In genomic region chr2:25201794-25202193, GRCh38 we compare ENCODE assay signal across 21 cellular contexts. TPM values are rescaled to one million over a fixed set of nuclear protein-coding genes. Genes with fewer than 3 reads are reported as not detected.
DNase-seq lines count a peak whose midpoint lies in the region; ATAC-seq, FAIRE-seq and TF ChIP-seq lines count a peak whose summit lies in the region.
"Had no signal": no experiment of that assay in that cellular context is flagged by ENCODE, and none has a peak within 500 bp of the region (broad histone marks: within the 10 kb centered on the region; RNA-seq: fewer than 3 reads in every experiment).

No MANE protein-coding gene starts in this region.

- H3K36me3 ChIP-seq in osteoblast (ENCODE audit: insufficient read depth, low read length) = no peaks in the 10 kb centered on the region
- H3K36me3 ChIP-seq: MG63 had no signal

- CTCF ChIA-PET in A549 (lab: Yijun Ruan, JAX) = no interaction called here
- CTCF ChIA-PET in activated CD4-positive, alpha-beta T cell treated with anti-CD3 and anti-CD28 coated beads, Interleukin-2, amount 10 ng/mL, durations not matched to agents 7 days and 5 days (lab: Charles Lee) = no interaction called here

- H2AFZ ChIP-seq in osteoblast (ENCODE audit: low read length) = no peak overlapping the region

- H3K4me2 ChIP-seq in A549 (no peak overlapping the region), osteoblast (ENCODE audit: insufficient read depth, low read length) (no peak overlapping the region)

- FAIRE-seq in A549 (lab: Jason Lieb, UNC) = no peak
- FAIRE-seq: A204.1, D721Med had no signal

- TF ChIP-seq RAD21 in A549 (conservative IDR thresholded peaks at IDR 0.05 in 1 of 2, IDR thresholded peaks at IDR 0.05 in 1 of 2) = no peak

- ATAC-seq in A549 = peak; percentile 15 to 19; a peak in 3 of 6 replicates
- no peak for ATAC-seq in T-helper 17 cell
- ATAC-seq in GM19452 (IDR thresholded peaks at IDR 0.05; ENCODE audit: unreplicated experiment) = no peak

- H3K27ac ChIP-seq in A549 = no peak overlapping the region
- no peak overlapping the region for H3K27ac ChIP-seq in osteoblast (ENCODE audit: low read depth, low read length)

- TF ChIP-seq EP300 in A549 (IDR thresholded peaks at IDR 0.05) = no peak

- POLR2A ChIA-PET in A549 (lab: Yijun Ruan, JAX) = no interaction called here
- POLR2A ChIA-PET in activated CD4-positive, alpha-beta T cell treated with anti-CD3 and anti-CD28 coated beads, Interleukin-2, amount 10 ng/mL, durations not matched to agents 7 days and 5 days (lab: Charles Lee) = no interaction called here

- no peak overlapping the region for H3K4me3 Mint-ChIP-seq in T-helper 17 cell
- no peak overlapping the region for H3K4me3 Mint-ChIP-seq in activated CD4-positive, alpha-beta T cell treated with anti-CD3 and anti-CD28 coated beads, Interleukin-2, amount 10 ng/mL, durations not matched to agents 7 days and 5 days
- H3K4me3 Mint-ChIP-seq: CD14-positive monocyte had no signal

- H3K36me3 Mint-ChIP-seq in T-helper 17 cell (ENCODE audit: low read depth) = no peaks in the 10 kb centered on the region
- H3K36me3 Mint-ChIP-seq in activated CD4-positive, alpha-beta T cell treated with anti-CD3 and anti-CD28 coated beads, Interleukin-2, amount 10 ng/mL, durations not matched to agents 7 days and 5 days (ENCODE audit: low read depth) = no peaks in the 10 kb centered on the region
- H3K36me3 Mint-ChIP-seq: CD14-positive monocyte had no signal

- H3K27me3 ChIP-seq in osteoblast (ENCODE audit: insufficient read depth, low read length) = peaks cover 4% of the 10 kb centered on the region
- H3K27me3 ChIP-seq: MG63 had no signal

- no peaks in the 10 kb centered on the region for H3K79me2 ChIP-seq in osteoblast (ENCODE audit: insufficient read depth, low read length)

- no peak for TF ChIP-seq POLR2A in A549 (IDR thresholded peaks at IDR 0.05; ENCODE audit: low read length)

- H4K20me1 ChIP-seq in osteoblast (ENCODE audit: insufficient read depth, low read length) = no peaks in the 10 kb centered on the region

- in situ Hi-C loops in G401 (cut with HindIII; ENCODE audit: low sequenced_read_pairs) = no loop called here

- no peak overlapping the region for H3K4me3 ChIP-seq in A549
- no peak overlapping the region for H3K4me3 ChIP-seq in osteoblast (ENCODE audit: insufficient read depth, low read length)
- H3K4me3 ChIP-seq: MG63 had no signal

- DNase-seq in A549 (ENCODE audit: low read depth in 1 of 2, low spot score in 1 of 2) = no peak
- peak; percentile 6 for DNase-seq in D341Med (ENCODE audit: low spot score)
- no peak for DNase-seq in T-helper 17 cell
- DNase-seq in osteoblast (ENCODE audit: insufficient read length, low spot score, missing footprints) = peak; percentile 75
- DNase-seq in G401 (ENCODE audit: low spot score) = no peak
- DNase-seq in activated CD4-positive, alpha-beta T cell treated with anti-CD3 and anti-CD28 coated beads, Interleukin-2, amount 10 ng/mL, durations not matched to agents 7 days and 5 days = no peak
- DNase-seq in COLO829 (ENCODE audit: low spot score) = no peak
- DNase-seq: AML-193, GOT3, MG63, NCI-H2029, NCI-H446, NCI-H526 treated with DMSO at 0.1 percent for 48 hours, Right ventricle myocardium superior, T-helper 1 cell had no signal

- H3K4me1 ChIP-seq in A549 (no peaks in the 10 kb centered on the region), osteoblast (ENCODE audit: insufficient read depth, low read length) (peaks cover 5% of the 10 kb centered on the region)

- H3K9me3 Mint-ChIP-seq in activated CD4-positive, alpha-beta T cell treated with anti-CD3 and anti-CD28 coated beads, Interleukin-2, amount 10 ng/mL, durations not matched to agents 7 days and 5 days = no peaks in the 10 kb centered on the region
- H3K9me3 Mint-ChIP-seq: CD14-positive monocyte had no signal

- TF ChIP-seq CTCF in A549 (IDR thresholded peaks at IDR 0.05) (no peak), osteoblast (IDR thresholded peaks at IDR 0.05; ENCODE audit: extremely low read depth, low read depth, low read length) (no peak)

- H3K27me3 Mint-ChIP-seq in T-helper 17 cell = no peaks in the 10 kb centered on the region
- peaks cover 4% of the 10 kb centered on the region for H3K27me3 Mint-ChIP-seq in activated CD4-positive, alpha-beta T cell treated with anti-CD3 and anti-CD28 coated beads, Interleukin-2, amount 10 ng/mL, durations not matched to agents 7 days and 5 days

- WGBS in A549 (ENCODE audit: missing lambda C conversion rate) = 86% methylated on average over 6 of the region's 7 CpGs

- H3K27ac Mint-ChIP-seq in T-helper 17 cell = peak overlapping the region; percentile 2
- no peak overlapping the region for H3K27ac Mint-ChIP-seq in activated CD4-positive, alpha-beta T cell treated with anti-CD3 and anti-CD28 coated beads, Interleukin-2, amount 10 ng/mL, durations not matched to agents 7 days and 5 days
- H3K27ac Mint-ChIP-seq: CD14-positive monocyte had no signal

- H3K9me3 ChIP-seq in A549 (no peaks in the 10 kb centered on the region), T-helper 17 cell (ENCODE audit: control insufficient read depth, low read length, poor library complexity, severe bottlenecking) (no peaks in the 10 kb centered on the region), osteoblast (ENCODE audit: low read depth, low read length) (no peaks in the 10 kb centered on the region)
- H3K9me3 ChIP-seq: MG63 had no signal

- H3K4me1 Mint-ChIP-seq in T-helper 17 cell = peaks cover 7% of the 10 kb centered on the region
- H3K4me1 Mint-ChIP-seq in activated CD4-positive, alpha-beta T cell treated with anti-CD3 and anti-CD28 coated beads, Interleukin-2, amount 10 ng/mL, durations not matched to agents 7 days and 5 days = peaks cover 14% of the 10 kb centered on the region

TF ChIP-seq in A549, 52 proteins besides CTCF, POLR2A, EP300 and RAD21:
- no peak for TF ChIP-seq NR3C1 (IDR thresholded peaks at IDR 0.05)
- TF ChIP-seq SMC3 (IDR thresholded peaks at IDR 0.05) = no peak
- TF ChIP-seq HOXB13 (CRISPR knock-in tag; IDR thresholded peaks at IDR 0.05; ENCODE audit: low read depth) = no peak
- no peak for TF ChIP-seq FOSL2 (IDR thresholded peaks at IDR 0.05)
- no peak for TF ChIP-seq FOSL2 (CRISPR knock-in tag; IDR thresholded peaks at IDR 0.05)
- TF ChIP-seq ZSCAN20 (CRISPR knock-in tag; IDR thresholded peaks at IDR 0.05) = no peak
- TF ChIP-seq HES2 (IDR thresholded peaks at IDR 0.05) = no peak
- no peak for TF ChIP-seq RFX5 (IDR thresholded peaks at IDR 0.05)
- TF ChIP-seq MAX (IDR thresholded peaks at IDR 0.05) = no peak
- TF ChIP-seq TFCP2L1 (CRISPR knock-in tag; IDR thresholded peaks at IDR 0.05) = no peak
- no peak for TF ChIP-seq KDM5A (IDR thresholded peaks at IDR 0.05)
- no peak for TF ChIP-seq MAFK (IDR thresholded peaks at IDR 0.05; ENCODE audit: partially characterized antibody)

RNA-seq across cellular contexts. Expression of gene POMC, which starts 33.4 kb away (rescaled TPM):
- polyA plus RNA-seq in A549 (2011; rRNA removed) (not detected in 2 replicates), A549 (2017; fragmentation: RNase III; extraction: RNeasy Plus Mini Kit Qiagen cat#74134 plus additional on column Dnase treatment) (not detected in 3 replicates)
- polyA plus RNA-seq in A549 (2012; cell fraction: cytosol; rRNA removed) = 0.06 TPM in 1 of 2 replicates, not detected in the other
- 0.07 TPM in 1 of 2 replicates, not detected in the other for polyA plus RNA-seq in A549 (2012; cell fraction: nucleus; rRNA removed)
- not detected in 2 replicates for polyA minus RNA-seq in A549 (2011; rRNA and poly(A)+ RNA removed)
- total RNA-seq in T-helper 17 cell (1 to 10 TPM; 2.9 to 5.0 TPM), osteoblast (0.59 and 2.2 TPM in 2 replicates)
- not detected in 2 replicates for total RNA-seq in G401 (2014; rRNA removed; shearing (Covaris generic))
- total RNA-seq in activated CD4-positive, alpha-beta T cell treated with anti-CD3 and anti-CD28 coated beads, Interleukin-2, amount 10 ng/mL, durations not matched to agents 7 days and 5 days = 1 to 10 TPM; 4.1 to 5.0 TPM
- total RNA-seq: HT-29, SK-MEL-5 had no signal

Comparison
In these comparisons a context has a peak if more than half of its experiments do, and no peak if none do; other contexts are left out.
1. ATAC-seq: peak in A549 (2 of 2); none in T-helper 17 cell (single experiment) and GM19452 (single experiment).
2. DNase-seq: peak in D341Med (single experiment) and osteoblast (single experiment); none in A549 (0 of 2), T-helper 17 cell (0 of 3), G401 (single experiment), activated CD4-positive, alpha-beta T cell treated with anti-CD3 and anti-CD28 coated beads, Interleukin-2, amount 10 ng/mL, durations not matched to agents 7 days and 5 days (single experiment) and COLO829 (single experiment).